ENCODE assay signal across 8 cellular contexts in the genomic region with DNA sequence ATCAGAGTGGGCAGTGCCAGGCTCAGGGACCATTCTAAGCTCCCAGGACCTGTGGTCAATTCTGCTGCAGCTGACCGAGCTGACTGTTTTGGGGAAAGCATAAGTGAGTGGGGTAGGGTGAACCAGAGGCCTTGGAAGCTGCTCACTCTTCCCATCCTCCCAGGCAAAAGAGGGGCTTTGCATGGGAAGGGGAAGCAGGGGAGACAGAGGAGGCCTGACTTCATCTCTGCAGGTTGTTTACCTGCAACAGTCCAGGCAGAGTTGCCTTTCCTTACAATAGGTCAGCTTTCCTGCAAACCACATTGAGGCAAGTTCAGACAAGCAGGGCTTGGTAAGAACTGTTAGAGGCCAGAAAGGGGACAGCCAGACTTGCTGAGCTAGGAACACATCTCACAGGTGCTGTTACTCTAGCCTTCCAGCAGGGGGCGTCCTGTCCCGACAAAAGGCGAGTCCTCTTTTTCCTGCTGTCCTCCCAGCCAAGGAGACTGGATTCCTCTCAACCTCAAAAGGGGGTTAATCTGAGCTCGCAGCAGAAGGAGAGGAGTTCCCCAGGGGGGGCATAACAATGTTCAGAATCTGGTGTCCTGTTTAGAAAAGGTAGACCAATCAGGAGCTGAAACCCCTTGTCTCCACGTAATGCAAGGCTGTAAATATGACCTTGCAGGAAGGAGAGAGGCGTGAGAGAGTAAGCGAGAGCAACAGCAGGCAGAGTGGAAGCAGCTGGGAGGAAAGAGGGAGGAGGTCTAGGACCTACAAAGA. TPM values are rescaled to one million over a fixed set of nuclear protein-coding genes. Genes with fewer than 3 reads are reported as not detected.
DNase-seq lines count a peak whose midpoint lies in the region; ATAC-seq and TF ChIP-seq lines count a peak whose summit lies in the region.

No MANE protein-coding gene starts in this region.

- H3K4me1 Mint-ChIP-seq in CD4-positive, alpha-beta memory T cell = peaks cover 5 to 12% (median 6%) of the 10 kb centered on the region in 4 donors
- peaks cover 9% of the 10 kb centered on the region for H3K4me1 Mint-ChIP-seq in activated naive CD8-positive, alpha-beta T cell treated with anti-CD3 and anti-CD28 coated beads for 36 hours

- no peaks in the 10 kb centered on the region for H3K36me3 Mint-ChIP-seq in CD4-positive, alpha-beta memory T cell
- no peaks in the 10 kb centered on the region for H3K36me3 Mint-ChIP-seq in activated naive CD8-positive, alpha-beta T cell treated with anti-CD3 and anti-CD28 coated beads for 36 hours

- H3K36me3 ChIP-seq in CD4-positive, alpha-beta memory T cell (ENCODE audit: insufficient read depth, low read length) = no peaks in the 10 kb centered on the region
- H3K36me3 ChIP-seq in MG63 (no peaks in the 10 kb centered on the region), tibial artery (no peaks in the 10 kb centered on the region)

- peak overlapping the region; percentile 8 to 87 (median 66) for H3K4me3 Mint-ChIP-seq in CD4-positive, alpha-beta memory T cell
- peak overlapping the region; percentile 48 for H3K4me3 Mint-ChIP-seq in activated naive CD8-positive, alpha-beta T cell treated with anti-CD3 and anti-CD28 coated beads for 36 hours

- no peaks in the 10 kb centered on the region for H3K9me3 ChIP-seq in CD4-positive, alpha-beta memory T cell (ENCODE audit: control insufficient read depth in 1 of 2, low read length in 2 of 2)
- H3K9me3 ChIP-seq in MG63 (no peaks in the 10 kb centered on the region), tibial artery (no peaks in the 10 kb centered on the region)

- POLR2A ChIA-PET in CD4-positive, alpha-beta memory T cell (lab: Charles Lee; ENCODE audit: partially characterized antibody) = interaction anchor here (0.8 to 1.3 kb wide), 3 partner anchors 18 to 322 kb away, joined by 3 to 5 read pairs (median 3); a partner anchor contains a TSS

- H3K4me1 ChIP-seq in CD4-positive, alpha-beta memory T cell (ENCODE audit: insufficient read depth, low read length) = peaks cover 5% of the 10 kb centered on the region
- H3K4me1 ChIP-seq in tibial artery = peaks cover 0 to 9% (median 0%) of the 10 kb centered on the region in 4 donors

- peak overlapping the region in 1 of 2 donors; percentile 20 for H3K4me3 ChIP-seq in CD4-positive, alpha-beta memory T cell (ENCODE audit: low read length in 2 of 2)
- no peak overlapping the region for H3K4me3 ChIP-seq in MG63
- peak overlapping the region in 1 of 2 donors; percentile 25 for H3K4me3 ChIP-seq in tibial artery

- no peak overlapping the region for H3K27ac ChIP-seq in CD4-positive, alpha-beta memory T cell (ENCODE audit: low read depth, low read length)
- no peak overlapping the region for H3K27ac ChIP-seq in tibial artery

- intact Hi-C loops in CD4-positive, alpha-beta memory T cell (cut with micrococcal nuclease) = loop anchor here (1.0 to 10.0 kb wide), 4 partner anchors 43 to 1043 kb away; no protein-coding TSS in a partner anchor
- intact Hi-C loops in Right ventricle myocardium inferior (cut with DNase I) (loop anchor here (1.0 to 2.0 kb wide), 2 partner anchors 43 to 298 kb away; no protein-coding TSS in a partner anchor), tibial artery (cut with DNase I; ENCODE audit: low total_unique reads) (loop anchor here (2.0 kb wide), 1 partner anchor 299 kb away; no protein-coding TSS in a partner anchor)

- CTCF ChIA-PET in CD4-positive, alpha-beta memory T cell (lab: Charles Lee; ENCODE audit: partially characterized antibody) = interaction anchor here (0.6 to 5.7 kb wide), 50 partner anchors 8 to 954 kb away, joined by 3 to 87 read pairs (median 5); a partner anchor contains a TSS

- no peaks in the 10 kb centered on the region for H3K9me3 Mint-ChIP-seq in CD4-positive, alpha-beta memory T cell
- no peaks in the 10 kb centered on the region for H3K9me3 Mint-ChIP-seq in activated naive CD8-positive, alpha-beta T cell treated with anti-CD3 and anti-CD28 coated beads for 36 hours

- peak; percentile 74 to 83 for TF ChIP-seq CTCF in tibial artery (IDR thresholded peaks at IDR 0.05)

- peaks cover 0 to 2% of the 10 kb centered on the region in 2 donors for H3K27me3 Mint-ChIP-seq in CD4-positive, alpha-beta memory T cell
- no peaks in the 10 kb centered on the region for H3K27me3 Mint-ChIP-seq in activated naive CD8-positive, alpha-beta T cell treated with anti-CD3 and anti-CD28 coated beads for 36 hours

- H3K27me3 ChIP-seq in CD4-positive, alpha-beta memory T cell (ENCODE audit: insufficient read depth, low read length) = no peaks in the 10 kb centered on the region
- no peaks in the 10 kb centered on the region for H3K27me3 ChIP-seq in MG63
- H3K27me3 ChIP-seq in tibial artery = no peaks in the 10 kb centered on the region

- peak; percentile 59 to 75 (median 69) for DNase-seq in CD4-positive, alpha-beta memory T cell
- DNase-seq in MG63 = peak; percentile 34
- DNase-seq in SKM-1 (lab: John Stamatoyannopoulos, UW; ENCODE audit: unreplicated experiment) = peak; percentile 6
- peak; percentile 71 for DNase-seq in activated naive CD8-positive, alpha-beta T cell treated with anti-CD3 and anti-CD28 coated beads for 36 hours
- no peak for DNase-seq in Right ventricle myocardium inferior (ENCODE audit: missing footprints)
- DNase-seq in pons (ENCODE audit: low spot score) = peak; percentile 88
- peak in 1 of 2 donors; percentile 73 for DNase-seq in tibial artery

- ATAC-seq in GM21381 (IDR thresholded peaks at IDR 0.05; ENCODE audit: unreplicated experiment) (peak; percentile 61), Right ventricle myocardium inferior (peak; percentile 90)

- peak overlapping the region in 5 of 7 donors; percentile 13 to 59 (median 38) for H3K27ac Mint-ChIP-seq in CD4-positive, alpha-beta memory T cell
- no peak overlapping the region for H3K27ac Mint-ChIP-seq in activated naive CD8-positive, alpha-beta T cell treated with anti-CD3 and anti-CD28 coated beads for 36 hours

RNA-seq across cellular contexts. Expression of a gene that starts 4.3 kb away (rescaled TPM):
- total RNA-seq in CD4-positive, alpha-beta memory T cell = not detected
- polyA plus RNA-seq in CD4-positive, alpha-beta memory T cell = not detected
- 1.6 TPM in 1 of 2 replicates, not detected in the other for total RNA-seq in MG63 (2014; rRNA removed; shearing (Covaris generic); ENCODE audit: low replicate concordance)
- 10 to 100 TPM; 10.4 to 11.6 TPM for total RNA-seq in activated naive CD8-positive, alpha-beta T cell treated with anti-CD3 and anti-CD28 coated beads for 36 hours
- total RNA-seq in Right ventricle myocardium inferior = not detected

RNA-seq across cellular contexts. Expression of a gene that starts 53.3 kb away (rescaled TPM):
- not detected for total RNA-seq in CD4-positive, alpha-beta memory T cell
- under 1 TPM in 1 of 2 donors, not detected in 1; 0.08 TPM for polyA plus RNA-seq in CD4-positive, alpha-beta memory T cell
- not detected in 2 replicates for total RNA-seq in MG63 (2014; rRNA removed; shearing (Covaris generic); ENCODE audit: low replicate concordance)
- total RNA-seq in activated naive CD8-positive, alpha-beta T cell treated with anti-CD3 and anti-CD28 coated beads for 36 hours = under 1 TPM; 0.72 to 0.74 TPM
- total RNA-seq in Right ventricle myocardium inferior = 0.24 TPM
